8 cellular contexts compared by ENCODE assay signal in genomic region chr5:96808868-96809558, GRCh38. TPM values are rescaled to one million over a fixed set of nuclear protein-coding genes. Genes with fewer than 3 reads are reported as not detected.
DNase-seq lines count a peak whose midpoint lies in the region; ATAC-seq lines count a peak whose summit lies in the region.

No MANE protein-coding gene starts in this region.

- peak overlapping the region; percentile 65; the same call in 1 of the 2 replicates for H3K4me3 ChIP-seq in iPS-20b (ENCODE audit: low read length)
- H3K4me3 ChIP-seq in stomach smooth muscle (ENCODE audit: low read length in 2 of 2), result peak overlapping the region in 1 of 2 donors; percentile 93

- peak overlapping the region; percentile 100 for H3K27ac Mint-ChIP-seq in T-helper 2 cell treated with Interferon-gamma antibody and Interleukin-4, amounts not matched to agents 5 μg/mL and 100 μg/mL, for 36 hours
- H3K27ac Mint-ChIP-seq in activated CD4-positive, alpha-beta memory T cell treated with anti-CD3 and anti-CD28 coated beads, Interleukin-2, amount 10 ng/mL, durations not matched to agents 7 days and 5 days, result peak overlapping the region; percentile 96

- no peaks in the 10 kb centered on the region for H3K9me3 Mint-ChIP-seq in T-helper 2 cell treated with Interferon-gamma antibody and Interleukin-4, amounts not matched to agents 5 μg/mL and 100 μg/mL, for 36 hours
- no peaks in the 10 kb centered on the region for H3K9me3 Mint-ChIP-seq in activated CD4-positive, alpha-beta memory T cell treated with anti-CD3 and anti-CD28 coated beads, Interleukin-2, amount 10 ng/mL, durations not matched to agents 7 days and 5 days

- H3K9ac ChIP-seq in iPS-20b (ENCODE audit: low read depth, low read length) (no peak overlapping the region), stomach smooth muscle (ENCODE audit: low read length in 2 of 2) (peak overlapping the region; percentile 81 to 93)

- DNase-seq in T-helper 2 cell treated with Interferon-gamma antibody and Interleukin-4, amounts not matched to agents 5 μg/mL and 100 μg/mL, for 36 hours (ENCODE audit: low spot score), result no peak
- DNase-seq in T-helper 2 cell (no peak), inferior parietal cortex (ENCODE audit: extremely low spot score) (no peak), midbrain (lab: John Stamatoyannopoulos, UW) (no peak)
- DNase-seq in activated CD4-positive, alpha-beta memory T cell treated with anti-CD3 and anti-CD28 coated beads, Interleukin-2, amount 10 ng/mL, durations not matched to agents 7 days and 5 days, result no peak

- peaks cover 57% of the 10 kb centered on the region for H3K4me1 Mint-ChIP-seq in T-helper 2 cell treated with Interferon-gamma antibody and Interleukin-4, amounts not matched to agents 5 μg/mL and 100 μg/mL, for 36 hours (ENCODE audit: low read depth)
- H3K4me1 Mint-ChIP-seq in activated CD4-positive, alpha-beta memory T cell treated with anti-CD3 and anti-CD28 coated beads, Interleukin-2, amount 10 ng/mL, durations not matched to agents 7 days and 5 days, result peaks cover 46% of the 10 kb centered on the region

- POLR2A ChIA-PET in activated CD4-positive, alpha-beta memory T cell treated with anti-CD3 and anti-CD28 coated beads, Interleukin-2, amount 10 ng/mL, durations not matched to agents 7 days and 5 days (lab: Charles Lee), result interaction anchor here (0.8 to 4.6 kb wide), 31 partner anchors 10 to 374 kb away, joined by 3 to 93 read pairs (median 7); partner anchors contain the start of genes CAST, ERAP2, LNPEP and RIOK2

- no peak for ATAC-seq in HG02798 (IDR thresholded peaks at IDR 0.05; ENCODE audit: poor library complexity, unreplicated experiment)

- H3K27ac ChIP-seq in iPS-20b (ENCODE audit: low read length) (no peak overlapping the region), stomach smooth muscle (ENCODE audit: low read length) (peak overlapping the region; percentile 98)

- peaks cover 8% of the 10 kb centered on the region; the same call in 1 of the 2 replicates for H3K27me3 ChIP-seq in iPS-20b (ENCODE audit: insufficient read depth, low read length)
- H3K27me3 ChIP-seq in stomach smooth muscle (ENCODE audit: control insufficient read depth in 1 of 2, insufficient read depth in 2 of 2, low read length in 2 of 2), result no peaks in the 10 kb centered on the region

- no peaks in the 10 kb centered on the region for H3K27me3 Mint-ChIP-seq in T-helper 2 cell treated with Interferon-gamma antibody and Interleukin-4, amounts not matched to agents 5 μg/mL and 100 μg/mL, for 36 hours (ENCODE audit: low read depth)
- no peaks in the 10 kb centered on the region for H3K27me3 Mint-ChIP-seq in activated CD4-positive, alpha-beta memory T cell treated with anti-CD3 and anti-CD28 coated beads, Interleukin-2, amount 10 ng/mL, durations not matched to agents 7 days and 5 days

- CTCF ChIA-PET in activated CD4-positive, alpha-beta memory T cell treated with anti-CD3 and anti-CD28 coated beads, Interleukin-2, amount 10 ng/mL, durations not matched to agents 7 days and 5 days (lab: Charles Lee), result interaction anchor here (0.9 to 4.2 kb wide), 13 partner anchors 8 to 365 kb away, joined by 3 to 43 read pairs (median 7); partner anchors contain the start of gene ERAP2

- H3K9me3 ChIP-seq in iPS-20b (ENCODE audit: insufficient read depth, low read depth, low read length), result no peaks in the 10 kb centered on the region
- H3K9me3 ChIP-seq in stomach smooth muscle (ENCODE audit: control insufficient read depth in 2 of 2, low read length in 2 of 2), result no peaks in the 10 kb centered on the region

- peaks cover 19% of the 10 kb centered on the region for H3K36me3 Mint-ChIP-seq in T-helper 2 cell treated with Interferon-gamma antibody and Interleukin-4, amounts not matched to agents 5 μg/mL and 100 μg/mL, for 36 hours (ENCODE audit: low read depth)
- H3K36me3 Mint-ChIP-seq in activated CD4-positive, alpha-beta memory T cell treated with anti-CD3 and anti-CD28 coated beads, Interleukin-2, amount 10 ng/mL, durations not matched to agents 7 days and 5 days (ENCODE audit: low read depth), result peaks cover 23% of the 10 kb centered on the region

- H3K4me1 ChIP-seq in iPS-20b (ENCODE audit: insufficient read depth, low read length) (peaks cover 10% of the 10 kb centered on the region; the same call in 1 of the 2 replicates), stomach smooth muscle (ENCODE audit: control insufficient read depth, insufficient read depth, low read length) (peaks cover 7% of the 10 kb centered on the region)

- peak overlapping the region; percentile 98 for H3K4me3 Mint-ChIP-seq in T-helper 2 cell treated with Interferon-gamma antibody and Interleukin-4, amounts not matched to agents 5 μg/mL and 100 μg/mL, for 36 hours
- H3K4me3 Mint-ChIP-seq in activated CD4-positive, alpha-beta memory T cell treated with anti-CD3 and anti-CD28 coated beads, Interleukin-2, amount 10 ng/mL, durations not matched to agents 7 days and 5 days, result peak overlapping the region; percentile 86

- no peaks in the 10 kb centered on the region for H3K36me3 ChIP-seq in iPS-20b (ENCODE audit: insufficient read depth, low read depth, low read length)
- H3K36me3 ChIP-seq in stomach smooth muscle (ENCODE audit: control insufficient read depth in 2 of 2, insufficient read depth in 2 of 2, low read length in 2 of 2), result peaks cover 0 to 2% of the 10 kb centered on the region in 2 donors

RNA-seq across cellular contexts. Expression of gene ERAP1, which starts 1.3 kb away (rescaled TPM):
- 100 to 1,000 TPM; 140 TPM for total RNA-seq in activated CD4-positive, alpha-beta memory T cell treated with anti-CD3 and anti-CD28 coated beads, Interleukin-2, amount 10 ng/mL, durations not matched to agents 7 days and 5 days
